In genomic region chr17:75323043-75323591, GRCh38 we compare ENCODE assay signal across 8 cellular contexts. TPM values are rescaled to one million over a fixed set of nuclear protein-coding genes. Genes with fewer than 3 reads are reported as not detected.
DNase-seq lines count a peak whose midpoint lies in the region; ATAC-seq and TF ChIP-seq lines count a peak whose summit lies in the region.

No MANE protein-coding gene starts in this region.

- H3K4me3 ChIP-seq in GM23338 (no peak overlapping the region), mammary epithelial cell (replicated peaks in 1 of 3; ENCODE audit: insufficient read depth in 1 of 3, low read depth in 2 of 3, low read length in 3 of 3) (no peak overlapping the region)

- H3K36me3 ChIP-seq in GM23338 (ENCODE audit: insufficient read depth) (peaks cover 20% of the 10 kb centered on the region), mammary epithelial cell (ENCODE audit: insufficient read depth, low read length) (peaks cover 11% of the 10 kb centered on the region)

- H3K27ac ChIP-seq in GM23338 (ENCODE audit: low read depth) (peak overlapping the region; percentile 51; the same call in 1 of the 2 replicates), mammary epithelial cell (ENCODE audit: insufficient read depth, low read depth, low read length) (no peak overlapping the region)

- H3K4me3 Mint-ChIP-seq in GM23338, result no peak overlapping the region
- H3K4me3 Mint-ChIP-seq in WTC11, result no peak overlapping the region

- H3K36me3 Mint-ChIP-seq in GM23338 (ENCODE audit: low read depth) (peaks cover 43% of the 10 kb centered on the region), WTC11 (peaks cover 34% of the 10 kb centered on the region)

- peaks cover 12% of the 10 kb centered on the region; the same call in 1 of the 2 replicates for H3K79me2 ChIP-seq in GM23338 (replicated peaks; ENCODE audit: insufficient read depth)
- peaks cover 16% of the 10 kb centered on the region for H3K79me2 ChIP-seq in mammary epithelial cell (ENCODE audit: insufficient read depth, low read length)

- BruUV-seq in mammary epithelial cell (replicated peaks; lab: Mats Ljungman, UMichigan), result no TSS peak

- H3K9me3 Mint-ChIP-seq in GM23338, result no peaks in the 10 kb centered on the region
- H3K9me3 Mint-ChIP-seq in WTC11, result no peaks in the 10 kb centered on the region

- TF ChIP-seq CTCF in GM23338 (conservative IDR thresholded peaks at IDR 0.05; ENCODE audit: low read depth in 2 of 2), result peak; percentile 90 to 91
- TF ChIP-seq CTCF in WTC11 (IDR thresholded peaks at IDR 0.05), result peak; percentile 89
- peak; percentile 61 to 78 for TF ChIP-seq CTCF in mammary epithelial cell (conservative IDR thresholded peaks at IDR 0.05 in 1 of 2, IDR thresholded peaks at IDR 0.05 in 1 of 2; ENCODE audit: extremely low read depth in 1 of 2, insufficient read depth in 1 of 2, low read depth in 1 of 2, low read length in 2 of 2)

- H4K20me1 ChIP-seq in GM23338 (replicated peaks; ENCODE audit: insufficient read depth) (peaks cover 4% of the 10 kb centered on the region; the same call in 1 of the 2 replicates), mammary epithelial cell (ENCODE audit: insufficient read depth, low read length) (no peaks in the 10 kb centered on the region)

- H2AFZ ChIP-seq in GM23338 (no peak overlapping the region), mammary epithelial cell (ENCODE audit: low read depth, low read length) (no peak overlapping the region)

- CTCF ChIA-PET in WTC11 (lab: Charles Lee) (interaction anchor here (0.5 to 3.2 kb wide), 37 partner anchors 9 to 1094 kb away, joined by 3 to 34 read pairs (median 7); partner anchors contain the start of genes GRB2, MIF4GD, SLC25A19 and SMIM5), mammary epithelial cell (lab: Charles Lee; ENCODE audit: low non-redundant PET) (interaction anchor here (0.5 to 0.6 kb wide), 3 partner anchors 52 to 289 kb away, joined by 3 to 15 read pairs (median 4); partner anchors contain the start of gene MIF4GD)

- H3K9me3 ChIP-seq in mammary epithelial cell (replicated peaks; ENCODE audit: insufficient read depth, low read length), result no peaks in the 10 kb centered on the region

- H3K4me2 ChIP-seq in GM23338, result no peak overlapping the region
- no peak overlapping the region for H3K4me2 ChIP-seq in mammary epithelial cell (ENCODE audit: insufficient read depth, low read depth, low read length)

- no peak overlapping the region for H3K9ac ChIP-seq in mammary epithelial cell (ENCODE audit: insufficient read depth, low read length)

- H3K4me1 Mint-ChIP-seq in GM23338, result peaks cover 30% of the 10 kb centered on the region
- peaks cover 30% of the 10 kb centered on the region for H3K4me1 Mint-ChIP-seq in WTC11

- H3K4me1 ChIP-seq in GM23338 (ENCODE audit: insufficient read depth), result peaks cover 26% of the 10 kb centered on the region
- H3K4me1 ChIP-seq in mammary epithelial cell (ENCODE audit: insufficient read depth, low read length), result no peaks in the 10 kb centered on the region

- H3K27ac Mint-ChIP-seq in GM23338 (peak overlapping the region; percentile 44; the same call in 1 of the 2 replicates), WTC11 (peak overlapping the region; percentile 84)

- H3F3A ChIP-seq in GM23338 (replicated peaks; ENCODE audit: low read depth), result peaks cover 15% of the 10 kb centered on the region; the same call in 1 of the 2 replicates

- intact Hi-C loops in mammary epithelial cell (cut with micrococcal nuclease), result loop anchor here (1.0 to 5.0 kb wide), 4 partner anchors 51 to 194 kb away; partner anchors contain the start of genes CASKIN2, MIF4GD and TSEN54

- in situ Hi-C loops in mammary epithelial cell (cut with MboI; ENCODE audit: low sequenced_read_pairs in 2 of 2), result loop anchor here in 1 of 2 donors (10.0 kb wide), 1 partner anchor 72 kb away; no protein-coding TSS in a partner anchor

- POLR2A ChIA-PET in WTC11 (lab: Charles Lee), result interaction anchor here (0.6 to 1.2 kb wide), 7 partner anchors 11 to 256 kb away, joined by 3 to 8 read pairs (median 3); partner anchors contain the start of genes GGA3, MRPS7 and TMEM94

- no peaks in the 10 kb centered on the region for H3K9me2 ChIP-seq in GM23338 (ENCODE audit: insufficient read depth)

- WGBS in mammary epithelial cell (ENCODE audit: low coverage, missing lambda C conversion rate), result 5% methylated on average over 4 of the region's 6 CpGs

- H3K27me3 ChIP-seq in GM23338 (ENCODE audit: insufficient read depth) (no peaks in the 10 kb centered on the region), mammary epithelial cell (ENCODE audit: insufficient read depth, low read length) (no peaks in the 10 kb centered on the region)

- DNase-seq in AG08395 (ENCODE audit: low spot score) (peak; percentile 76), GM23338 (ENCODE audit: low spot score) (peak; percentile 97), NCI-H226 (peak; percentile 61), WTC11 (ENCODE audit: low spot score) (peak; percentile 93), mammary epithelial cell (peak; percentile 69), islet precursor cell (peak; percentile 92)
- DNase-seq in stimulated activated CD4-positive, alpha-beta T cell treated with anti-CD3 and anti-CD28 coated beads, Interleukin-1b, Interleukin-23, amount 100 ng/mL, for 24 hours (ENCODE audit: low read depth in 4 of 4, low spot score in 1 of 4), result peak; percentile 78 to 95 (median 88)

- H3K27me3 Mint-ChIP-seq in GM23338 (ENCODE audit: insufficient read depth, low read depth, poor library complexity) (peaks cover 13% of the 10 kb centered on the region), WTC11 (ENCODE audit: low read depth) (no peaks in the 10 kb centered on the region)

- dilution Hi-C loops in mammary epithelial cell (cut with HindIII; ENCODE audit: low sequenced_read_pairs), result loop anchor here (5.0 kb wide), 3 partner anchors 61 to 194 kb away; partner anchors contain the start of genes CASKIN2, GGA3, GRB2 and MRPS7

- ATAC-seq in GM23338, result peak; percentile 65
- ATAC-seq in WTC11, result peak; percentile 64
- ATAC-seq in HG02885 (IDR thresholded peaks at IDR 0.05; ENCODE audit: poor library complexity, unreplicated experiment), result no peak

TF ChIP-seq in GM23338, 12 proteins besides CTCF, POLR2A, EP300 and RAD21:
- TF ChIP-seq ZNF114 (CRISPR knock-in tag; IDR thresholded peaks at IDR 0.05), result no peak
- TF ChIP-seq NANOG (IDR thresholded peaks at IDR 0.05; ENCODE audit: borderline replicate concordance), result no peak
- TF ChIP-seq EZH2 (IDR thresholded peaks at IDR 0.05; ENCODE audit: low read depth, unreplicated experiment), result no peak
- no peak for TF ChIP-seq STAT1 (IDR thresholded peaks at IDR 0.05; ENCODE audit: unreplicated experiment)

TF ChIP-seq in WTC11, 78 proteins besides CTCF, POLR2A, EP300 and RAD21 (continues in another document):
- TF ChIP-seq OVOL2 (CRISPR knock-in tag; IDR thresholded peaks at IDR 0.05; ENCODE audit: borderline replicate concordance), result no peak
- no peak for TF ChIP-seq FOXK1 (CRISPR knock-in tag; IDR thresholded peaks at IDR 0.05)
- TF ChIP-seq HMGA2 (CRISPR knock-in tag; IDR thresholded peaks at IDR 0.05), result no peak
- no peak for TF ChIP-seq ESRRA (CRISPR knock-in tag; IDR thresholded peaks at IDR 0.05; ENCODE audit: borderline replicate concordance)
- TF ChIP-seq TP53 (CRISPR knock-in tag; IDR thresholded peaks at IDR 0.05), result no peak
- TF ChIP-seq PRDM15 (CRISPR knock-in tag; IDR thresholded peaks at IDR 0.05), result no peak
- no peak for TF ChIP-seq ZNF416 (CRISPR knock-in tag; IDR thresholded peaks at IDR 0.05)

RNA-seq across cellular contexts. Expression of gene SLC25A19, which starts 33.9 kb away (rescaled TPM):
- total RNA-seq in GM23338 (2014; rRNA removed; shearing (Covaris generic)), result 16.3 and 22.4 TPM in 2 replicates
- polyA plus RNA-seq in GM23338 (2016; fragmentation: Nextera tagmentation; extraction: Ambion mirVana) (17.9 and 19.4 TPM in 2 replicates), mammary epithelial cell (14.8 TPM)
- total RNA-seq in WTC11 (2021) (22.6 to 27.7 TPM (median 23.0 TPM) in 3 replicates), mammary epithelial cell (10 to 100 TPM in 1 of 2 donors, 1 to 10 TPM in 1; 4.5 to 12.1 TPM)
- 30.3 TPM for polyA minus RNA-seq in mammary epithelial cell

RNA-seq across cellular contexts. Expression of gene MIF4GD, which starts 52.1 kb away (rescaled TPM):
- total RNA-seq in GM23338 (2014; rRNA removed; shearing (Covaris generic)), result 15.5 and 15.9 TPM in 2 replicates
- polyA plus RNA-seq in GM23338 (2016; fragmentation: Nextera tagmentation; extraction: Ambion mirVana), result 9.4 and 11.3 TPM in 2 replicates
- total RNA-seq in WTC11 (2021), result 21.6 to 29.2 TPM (median 28.5 TPM) in 3 replicates
- total RNA-seq in mammary epithelial cell, result 10 to 100 TPM in 1 of 2 donors, 1 to 10 TPM in 1; 9.7 to 14.6 TPM
- polyA plus RNA-seq in mammary epithelial cell, result 21.0 TPM
- polyA minus RNA-seq in mammary epithelial cell, result 10.6 TPM
